In the genomic region with DNA sequence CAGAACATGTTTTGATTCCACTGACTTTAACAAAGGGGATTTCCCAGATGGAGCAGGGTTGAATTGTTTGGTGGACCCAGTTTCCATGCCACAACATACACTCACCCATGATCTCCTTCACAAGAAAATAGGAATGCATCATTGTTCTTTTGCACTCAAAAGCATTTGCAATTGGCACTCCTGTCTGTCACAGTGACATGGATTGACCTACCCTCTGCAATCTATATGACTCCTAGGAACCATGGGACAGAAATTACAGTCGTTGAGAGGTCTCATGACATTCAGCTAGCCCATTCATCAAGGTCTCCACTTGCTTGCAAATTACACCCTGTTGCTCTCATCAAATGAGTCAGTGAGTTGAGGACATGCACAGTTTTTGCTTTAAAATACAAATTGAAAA, we compare ENCODE assay signal across 29 cellular contexts.
"Had no signal": no experiment of that assay in that cellular context is flagged by ENCODE, and none has a peak within 500 bp of the region (broad histone marks: within the 10 kb centered on the region; RNA-seq: fewer than 3 reads in every experiment).

No MANE protein-coding gene starts in this region.

- H3K4me3 Mint-ChIP-seq: immature natural killer cell; naive B cell; natural killer cell; nephron progenitor cell; stimulated activated naive B cell treated with anti-CD40 and anti-IgM and Interleukin-4, amounts not matched to agents 10 μg/mL and 1 μg/mL and 100 μg/mL, for 72 hours had no signal

- H3K4me1 Mint-ChIP-seq: nephron progenitor cell had no signal

- H3K27ac Mint-ChIP-seq: immature natural killer cell; naive B cell; natural killer cell; nephron progenitor cell; stimulated activated naive B cell treated with anti-CD40 and anti-IgM and Interleukin-4, amounts not matched to agents 10 μg/mL and 1 μg/mL and 100 μg/mL, for 72 hours had no signal

- H3K27me3 ChIP-seq: left lung, pancreas, stomach, testis, thyroid gland, transverse colon, upper lobe of right lung had no signal

- DNase-seq: hypothalamus; immature natural killer cell; kidney; left colon; left lung; lower lobe of right lung; mammary epithelial cell; mesenchymal stem cell; naive B cell; natural killer cell; nephron progenitor cell; nucleus accumbens; pancreas; posterior cingulate gyrus; retina; right cardiac atrium; stimulated activated CD4-positive, alpha-beta T cell treated with anti-CD3 and anti-CD28 coated beads, Interleukin-12 subunit alpha, Interleukin-12 subunit beta, amount 100 ng/mL, for 4 hours; stimulated activated CD4-positive, alpha-beta T cell treated with anti-CD3 and anti-CD28 coated beads, Interleukin-15, amount 100 ng/mL, for 24 hours; stimulated activated CD4-positive, alpha-beta T cell treated with anti-CD3 and anti-CD28 coated beads, Interleukin-2, amount 100 ng/mL, for 24 hours; stimulated activated CD4-positive, alpha-beta T cell treated with anti-CD3 and anti-CD28 coated beads, Interleukin-4, amount 100 ng/mL, for 1 hour; stimulated activated naive B cell treated with anti-CD40 and anti-IgM and Interleukin-4, amounts not matched to agents 10 μg/mL and 1 μg/mL and 100 μg/mL, for 72 hours; stimulated activated naive CD8-positive, alpha-beta T cell treated with anti-CD3 and anti-CD28 coated beads, Interleukin-15, Interleukin-2, amounts not matched to agents 100 U/mL and 50 U/mL, for 24 hours; stomach; testis; thyroid gland; transverse colon; upper lobe of right lung had no signal

- H3K27ac ChIP-seq: left lung, lower lobe of right lung, pancreas, prostate gland, skin epidermis, stomach, testis, thyroid gland, transverse colon, upper lobe of right lung had no signal

- H3K4me3 ChIP-seq: left lung, lower lobe of right lung, pancreas, prostate gland, skin epidermis, stomach, testis, thyroid gland, transverse colon, upper lobe of right lung had no signal

- H3K9me3 ChIP-seq: left lung, lower lobe of right lung, pancreas, prostate gland, testis, thyroid gland, transverse colon, upper lobe of right lung had no signal

- H3K36me3 ChIP-seq: left lung, lower lobe of right lung, pancreas, prostate gland, stomach, thyroid gland, transverse colon, upper lobe of right lung had no signal

- H3K4me1 ChIP-seq: pancreas, prostate gland, stomach, testis, thyroid gland, transverse colon had no signal

- H3K27me3 Mint-ChIP-seq: naive B cell; stimulated activated naive B cell treated with anti-CD40 and anti-IgM and Interleukin-4, amounts not matched to agents 10 μg/mL and 1 μg/mL and 100 μg/mL, for 72 hours had no signal
